Comparison of ENCODE assay signal across 25 cellular contexts in genomic region chr2:29774624-29775023, GRCh38.
"Had no signal": no experiment of that assay in that cellular context is flagged by ENCODE, and none has a peak within 500 bp of the region (broad histone marks: within the 10 kb centered on the region; RNA-seq: fewer than 3 reads in every experiment).

No MANE protein-coding gene starts in this region.

- H3K27ac ChIP-seq: neural progenitor cell, ovary, parathyroid adenoma, psoas muscle, skin epidermis, stomach, thoracic aorta, thyroid gland, tibial nerve, upper lobe of right lung, uterus had no signal

- H3K27me3 ChIP-seq: neural progenitor cell, ovary, stomach, thyroid gland, tibial nerve, upper lobe of right lung, uterus had no signal

- H2AFZ ChIP-seq: neural progenitor cell, parathyroid adenoma had no signal

- H3K9me3 ChIP-seq: ovary, psoas muscle, stomach, thoracic aorta, thyroid gland, tibial nerve, upper lobe of right lung, uterus had no signal

- H3K36me3 ChIP-seq: neural progenitor cell, ovary, stomach, thoracic aorta, thyroid gland, tibial nerve, upper lobe of right lung, uterus had no signal

- H3K4me1 ChIP-seq: parathyroid adenoma, psoas muscle, stomach, thyroid gland, tibial nerve, upper lobe of right lung, uterus had no signal

- H3K9ac ChIP-seq: neural progenitor cell, parathyroid adenoma had no signal

- H3K79me2 ChIP-seq: parathyroid adenoma had no signal

- DNase-seq: naive thymus-derived CD4-positive, alpha-beta T cell; natural killer cell; occipital lobe; ovary; posterior cingulate gyrus; psoas muscle; right cardiac atrium; stimulated activated CD4-positive, alpha-beta T cell treated with anti-CD3 and anti-CD28 coated beads, Interleukin-15, amount 100 ng/mL, for 24 hours; stimulated activated CD4-positive, alpha-beta T cell treated with anti-CD3 and anti-CD28 coated beads, Interleukin-2, amount 100 ng/mL, for 24 hours; stimulated activated CD4-positive, alpha-beta T cell treated with anti-CD3 and anti-CD28 coated beads, Interleukin-2, amount 100 ng/mL, for 48 hours; stimulated activated CD4-positive, alpha-beta T cell treated with anti-CD3 and anti-CD28 coated beads, Interleukin-4, amount 100 ng/mL, for 24 hours; stimulated activated naive B cell treated with anti-CD40 and anti-IgM and Interleukin-4, amounts not matched to agents 10 μg/mL and 1 μg/mL and 100 μg/mL, for 72 hours; stimulated activated naive CD4-positive, alpha-beta T cell treated with Interleukin-2 at 50 U/mL for 16 hours; stomach; thyroid gland; trophoblast cell; upper lobe of right lung; uterus had no signal

- H3K4me2 ChIP-seq: neural progenitor cell had no signal

- H3K4me3 ChIP-seq: neural progenitor cell, ovary, psoas muscle, skin epidermis, stomach, thoracic aorta, thyroid gland, tibial nerve, upper lobe of right lung, uterus had no signal

- ATAC-seq: naive thymus-derived CD4-positive, alpha-beta T cell; natural killer cell; psoas muscle; right cardiac atrium; sciatic nerve; stimulated activated effector memory CD8-positive, alpha-beta T cell treated with anti-CD3 and anti-CD28 coated beads, Interleukin-12 subunit alpha, Interleukin-12 subunit beta, amount 100 ng/mL, for 72 hours; stimulated activated naive B cell treated with anti-CD40 and anti-IgM and Interleukin-4, amounts not matched to agents 10 μg/mL and 1 μg/mL and 100 μg/mL, for 72 hours; upper lobe of right lung had no signal
